In the genomic region with DNA sequence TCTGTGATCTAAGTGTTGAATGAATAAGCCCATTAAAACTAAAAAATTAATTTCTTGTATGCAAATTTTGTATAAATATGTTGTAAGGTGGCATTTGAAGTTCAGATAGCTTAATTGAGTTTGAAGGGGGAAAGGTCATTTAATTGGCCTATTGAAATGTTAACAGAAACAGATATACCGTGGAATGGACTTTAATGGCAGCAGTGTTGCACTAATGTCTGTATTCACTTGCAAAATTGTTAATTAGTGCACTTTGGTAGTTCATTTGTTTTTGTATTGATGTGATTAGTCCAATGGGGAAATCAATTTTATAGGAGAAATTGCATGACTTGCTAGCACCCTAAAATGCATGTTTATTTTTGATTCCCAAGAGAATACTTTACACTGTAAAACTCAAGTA, we compare ENCODE assay signal across 21 cellular contexts. TPM values are rescaled to one million over a fixed set of nuclear protein-coding genes. Genes with fewer than 3 reads are reported as not detected.
DNase-seq lines count a peak whose midpoint lies in the region; ATAC-seq and TF ChIP-seq lines count a peak whose summit lies in the region.
"Had no signal": no experiment of that assay in that cellular context is flagged by ENCODE, and none has a peak within 500 bp of the region (broad histone marks: within the 10 kb centered on the region; RNA-seq: fewer than 3 reads in every experiment).

No MANE protein-coding gene starts in this region.

- intact Hi-C loops in left cardiac atrium (cut with DNase I) (no loop called here), CD14-positive monocyte (cut with micrococcal nuclease) (no loop called here)

- H3K27me3 Mint-ChIP-seq in CD14-positive monocyte (ENCODE audit: low read depth in 3 of 3), result no peaks in the 10 kb centered on the region
- H3K27me3 Mint-ChIP-seq: CD4-positive, alpha-beta memory T cell had no signal

- peak overlapping the region; percentile 48 for H3K27ac ChIP-seq in cardiac muscle cell
- peak overlapping the region; percentile 42 for H3K27ac ChIP-seq in HUES48 (ENCODE audit: low read depth, low read length)
- H3K27ac ChIP-seq in iPS-18a (ENCODE audit: low read length), result no peak overlapping the region
- H3K27ac ChIP-seq: A549; BLaER1 treated with 17β-estradiol and CSF1 and Interleukin-3, amounts not matched to agents 10 nM and 100 nM had no signal

- DNase-seq in cardiac muscle cell (ENCODE audit: low read depth in 1 of 2, low spot score in 1 of 2), result no peak
- no peak for DNase-seq in left cardiac atrium
- DNase-seq in CD14-positive monocyte (ENCODE audit: low spot score), result no peak
- DNase-seq in NCI-H446 (lab: John Stamatoyannopoulos, UW), result no peak
- DNase-seq in medulla oblongata (ENCODE audit: extremely low spot score), result no peak
- DNase-seq: 8988T; ACHN; AML-193; BE2C; Calu3; CD4-positive, alpha-beta memory T cell; COR-L47; DMS53; DMS79 treated with DMSO at 0.1 percent for 48 hours; GF-D8; H7; HCEC 1CT had no signal

- H3K4me1 ChIP-seq in cardiac muscle cell (ENCODE audit: low read depth) (peaks cover 27% of the 10 kb centered on the region), HUES48 (ENCODE audit: control insufficient read depth, insufficient read depth, low read length) (peaks cover 58% of the 10 kb centered on the region), iPS-18a (ENCODE audit: control insufficient read depth, low read depth, low read length) (peaks cover 50% of the 10 kb centered on the region)
- H3K4me1 ChIP-seq: BE2C; BLaER1 treated with 17β-estradiol and CSF1 and Interleukin-3, amounts not matched to agents 10 nM and 100 nM had no signal

- H3K9ac ChIP-seq in HUES48 (ENCODE audit: low read depth, low read length), result no peak overlapping the region
- H3K9ac ChIP-seq in iPS-18a (ENCODE audit: low read length), result no peak overlapping the region
- H3K9ac ChIP-seq: BLaER1 treated with 17β-estradiol and CSF1 and Interleukin-3, amounts not matched to agents 10 nM and 100 nM had no signal

- H3K36me3 ChIP-seq in cardiac muscle cell, result no peaks in the 10 kb centered on the region
- H3K36me3 ChIP-seq in HUES48 (ENCODE audit: control insufficient read depth, insufficient read depth, low read length), result no peaks in the 10 kb centered on the region; the same call in 1 of the 2 replicates
- H3K36me3 ChIP-seq in iPS-18a (ENCODE audit: control insufficient read depth, low read depth, low read length), result peaks cover 4% of the 10 kb centered on the region
- H3K36me3 ChIP-seq: BE2C had no signal

- no peak for ATAC-seq in left cardiac atrium
- ATAC-seq: A549 had no signal

- H3K4me1 Mint-ChIP-seq in CD14-positive monocyte, result no peaks in the 10 kb centered on the region
- H3K4me1 Mint-ChIP-seq: CD4-positive, alpha-beta memory T cell had no signal

- peaks cover 12% of the 10 kb centered on the region in 2 donors for H3K36me3 Mint-ChIP-seq in CD14-positive monocyte

- no peak for TF ChIP-seq CTCF in cardiac muscle cell (IDR thresholded peaks at IDR 0.05; ENCODE audit: low read depth, low read length)
- no peak for TF ChIP-seq CTCF in CD14-positive monocyte (IDR thresholded peaks at IDR 0.05)

- H3K4me3 Mint-ChIP-seq in CD14-positive monocyte, result no peak overlapping the region
- H3K4me3 Mint-ChIP-seq: CD4-positive, alpha-beta memory T cell had no signal

- H3K9me3 ChIP-seq in cardiac muscle cell (ENCODE audit: low read depth) (no peaks in the 10 kb centered on the region), HUES48 (ENCODE audit: control insufficient read depth, insufficient read depth, low read length) (no peaks in the 10 kb centered on the region), iPS-18a (ENCODE audit: control insufficient read depth, low read depth, low read length) (no peaks in the 10 kb centered on the region)
- H3K9me3 ChIP-seq: A549; BE2C; BLaER1 treated with 17β-estradiol and CSF1 and Interleukin-3, amounts not matched to agents 10 nM and 100 nM had no signal

- no peak overlapping the region for H3K4me3 ChIP-seq in cardiac muscle cell
- peak overlapping the region; percentile 35; the same call in 1 of the 2 replicates for H3K4me3 ChIP-seq in HUES48 (ENCODE audit: low read depth, low read length)
- peak overlapping the region; percentile 13 for H3K4me3 ChIP-seq in iPS-18a (ENCODE audit: low read length)
- H3K4me3 ChIP-seq: A549; BLaER1 treated with 17β-estradiol and CSF1 and Interleukin-3, amounts not matched to agents 10 nM and 100 nM had no signal

- no peaks in the 10 kb centered on the region for H3K9me3 Mint-ChIP-seq in CD14-positive monocyte
- H3K9me3 Mint-ChIP-seq: CD4-positive, alpha-beta memory T cell had no signal

- H3K27me3 ChIP-seq in cardiac muscle cell (no peaks in the 10 kb centered on the region), HUES48 (ENCODE audit: control insufficient read depth, insufficient read depth, low read length) (no peaks in the 10 kb centered on the region), iPS-18a (ENCODE audit: control insufficient read depth, insufficient read depth, low read length) (no peaks in the 10 kb centered on the region)
- H3K27me3 ChIP-seq: BE2C; BLaER1 treated with 17β-estradiol and CSF1 and Interleukin-3, amounts not matched to agents 10 nM and 100 nM had no signal

- no peak overlapping the region for H3K27ac Mint-ChIP-seq in CD14-positive monocyte
- H3K27ac Mint-ChIP-seq: CD4-positive, alpha-beta memory T cell had no signal

RNA-seq across cellular contexts. Expression of gene OTX1, which starts 41.8 kb away (rescaled TPM):
- 0.14 and 0.66 TPM in 2 replicates for total RNA-seq in cardiac muscle cell
- polyA plus RNA-seq in cardiac muscle cell, result 0.36 TPM in 1 of 2 replicates, not detected in the other
- total RNA-seq in left cardiac atrium, result not detected
- not detected for polyA plus RNA-seq in CD14-positive monocyte
- total RNA-seq: CD4-positive, alpha-beta memory T cell had no signal
- polyA plus RNA-seq: CD4-positive, alpha-beta memory T cell had no signal
